Comparison of ENCODE assay signal across 8 cellular contexts in the genomic region with DNA sequence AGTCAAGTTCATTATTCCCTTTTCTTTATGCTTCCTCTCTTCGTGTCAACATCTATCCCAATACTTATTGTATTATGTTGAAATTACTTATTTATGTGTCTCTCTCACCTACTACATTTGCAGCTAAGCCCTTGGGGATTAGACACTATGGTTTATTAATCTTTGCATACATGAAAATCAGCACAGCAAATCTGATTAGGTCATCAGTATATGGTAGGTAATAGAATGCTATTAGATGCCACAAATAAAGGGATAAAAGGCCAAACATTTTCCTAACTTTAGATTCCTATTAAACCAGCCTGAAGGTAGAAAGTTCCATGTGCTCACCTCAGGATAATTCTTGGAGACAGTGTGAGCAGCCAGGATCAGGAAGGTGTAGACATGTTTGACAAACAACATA.
"Had no signal": no experiment of that assay in that cellular context is flagged by ENCODE, and none has a peak within 500 bp of the region (broad histone marks: within the 10 kb centered on the region; RNA-seq: fewer than 3 reads in every experiment).

No MANE protein-coding gene starts in this region.

- DNase-seq: GDM1, GF-D8 had no signal

- ATAC-seq: GM12878 had no signal

- FAIRE-seq: G401.6, GM12878, GM12891, GM12892, GM18507, GM19239 had no signal

- H3K4me3 ChIP-seq: GM12878 had no signal
